ENCODE assay signal across 17 cellular contexts in genomic region chr6:133623621-133624020, GRCh38.
"Had no signal": no experiment of that assay in that cellular context is flagged by ENCODE, and none has a peak within 500 bp of the region (broad histone marks: within the 10 kb centered on the region; RNA-seq: fewer than 3 reads in every experiment).

No MANE protein-coding gene starts in this region.

- H3K4me1 Mint-ChIP-seq: activated naive CD8-positive, alpha-beta T cell treated with anti-CD3 and anti-CD28 coated beads for 36 hours; stimulated activated naive B cell treated with anti-CD40 and anti-IgM and Interleukin-4, amounts not matched to agents 10 μg/mL and 1 μg/mL and 100 μg/mL, for 72 hours had no signal

- H3K36me3 ChIP-seq: cardiac muscle cell, colonic mucosa, right atrium auricular region had no signal

- DNase-seq: activated CD4-positive, alpha-beta memory T cell treated with anti-CD3 and anti-CD28 coated beads for 36 hours; activated CD4-positive, CD25-positive, alpha-beta regulatory T cell treated with anti-CD3 and anti-CD28 coated beads, Interleukin-2, amount 50 U/mL, for 72 hours; activated gamma-delta T cell; activated naive CD8-positive, alpha-beta T cell treated with anti-CD3 and anti-CD28 coated beads for 36 hours; activated T-cell treated with anti-CD3 and anti-CD28 coated beads, Interleukin-2, amount 50 U/mL, for 48 hours; anterior cingulate cortex; effector CD4-positive, alpha-beta T cell; hippocampal formation; left ventricle myocardium superior; stimulated activated CD4-positive, alpha-beta T cell treated with anti-CD3 and anti-CD28 coated beads, Interleukin-2, amount 100 ng/mL, for 24 hours; stimulated activated naive B cell treated with anti-CD40 and anti-IgM and Interleukin-4, amounts not matched to agents 10 μg/mL and 1 μg/mL and 100 μg/mL, for 72 hours; substantia nigra; trophoblast cell had no signal

- H3K36me3 Mint-ChIP-seq: activated CD4-positive, alpha-beta memory T cell treated with anti-CD3 and anti-CD28 coated beads for 36 hours; activated naive CD8-positive, alpha-beta T cell treated with anti-CD3 and anti-CD28 coated beads for 36 hours; stimulated activated naive B cell treated with anti-CD40 and anti-IgM and Interleukin-4, amounts not matched to agents 10 μg/mL and 1 μg/mL and 100 μg/mL, for 72 hours had no signal

- H3K27ac Mint-ChIP-seq: activated CD4-positive, alpha-beta memory T cell treated with anti-CD3 and anti-CD28 coated beads for 36 hours; activated naive CD8-positive, alpha-beta T cell treated with anti-CD3 and anti-CD28 coated beads for 36 hours; stimulated activated naive B cell treated with anti-CD40 and anti-IgM and Interleukin-4, amounts not matched to agents 10 μg/mL and 1 μg/mL and 100 μg/mL, for 72 hours had no signal

- H3K4me3 ChIP-seq: cardiac muscle cell, colonic mucosa, right atrium auricular region had no signal

- H3K27me3 ChIP-seq: colonic mucosa, right atrium auricular region had no signal

- H3K27ac ChIP-seq: cardiac muscle cell, colonic mucosa, epithelial cell of prostate, right atrium auricular region had no signal

- ATAC-seq: stimulated activated naive B cell treated with anti-CD40 and anti-IgM and Interleukin-4, amounts not matched to agents 10 μg/mL and 1 μg/mL and 100 μg/mL, for 72 hours had no signal

- H3K4me3 Mint-ChIP-seq: activated CD4-positive, alpha-beta memory T cell treated with anti-CD3 and anti-CD28 coated beads for 36 hours; activated naive CD8-positive, alpha-beta T cell treated with anti-CD3 and anti-CD28 coated beads for 36 hours; stimulated activated naive B cell treated with anti-CD40 and anti-IgM and Interleukin-4, amounts not matched to agents 10 μg/mL and 1 μg/mL and 100 μg/mL, for 72 hours had no signal

- H3K9me3 ChIP-seq: colonic mucosa had no signal

- H3K27me3 Mint-ChIP-seq: activated CD4-positive, alpha-beta memory T cell treated with anti-CD3 and anti-CD28 coated beads for 36 hours; activated naive CD8-positive, alpha-beta T cell treated with anti-CD3 and anti-CD28 coated beads for 36 hours; stimulated activated naive B cell treated with anti-CD40 and anti-IgM and Interleukin-4, amounts not matched to agents 10 μg/mL and 1 μg/mL and 100 μg/mL, for 72 hours had no signal

- H3K4me1 ChIP-seq: colonic mucosa, right atrium auricular region had no signal
